9 cellular contexts compared by ENCODE assay signal in genomic region chr22:30308518-30309230, GRCh38. TPM values are rescaled to one million over a fixed set of nuclear protein-coding genes. Genes with fewer than 3 reads are reported as not detected.
DNase-seq lines count a peak whose midpoint lies in the region; ATAC-seq and TF ChIP-seq lines count a peak whose summit lies in the region.
"Had no signal": no experiment of that assay in that cellular context is flagged by ENCODE, and none has a peak within 500 bp of the region (broad histone marks: within the 10 kb centered on the region; RNA-seq: fewer than 3 reads in every experiment).

No MANE protein-coding gene starts in this region.

- H3K27ac Mint-ChIP-seq in activated T-helper 1 cell treated with anti-CD3 and anti-CD28 coated beads, Interleukin-12 subunit alpha, Interleukin-12 subunit beta, Interleukin-2, Interleukin-4 antibody, amounts not matched to agents 30 ng/mL and 10 ng/mL and 1 ng/mL, durations not matched to agents 14 hours and 24 hours and 36 hours = peak overlapping the region; percentile 70
- H3K27ac Mint-ChIP-seq in naive thymus-derived CD8-positive, alpha-beta T cell = peak overlapping the region; percentile 94 to 100 (median 98)

- ATAC-seq in HG02571 (IDR thresholded peaks at IDR 0.05; ENCODE audit: unreplicated experiment) (peak; percentile 44), HG03280 (IDR thresholded peaks at IDR 0.05; ENCODE audit: unreplicated experiment) (no peak), GM21447 (IDR thresholded peaks at IDR 0.05; ENCODE audit: unreplicated experiment) (no peak), HG02623 (IDR thresholded peaks at IDR 0.05; ENCODE audit: unreplicated experiment) (no peak)
- ATAC-seq in naive thymus-derived CD8-positive, alpha-beta T cell = no peak

- intact Hi-C loops in activated T-helper 1 cell treated with anti-CD3 and anti-CD28 coated beads, Interleukin-12 subunit alpha, Interleukin-12 subunit beta, Interleukin-2, Interleukin-4 antibody, amounts not matched to agents 30 ng/mL and 10 ng/mL and 1 ng/mL, durations not matched to agents 14 hours and 24 hours and 36 hours (cut with micrococcal nuclease) = loop anchor here (5.0 kb wide), 1 partner anchor 79 kb away; the partner anchor contains the start of gene RNF215

- POLR2A ChIA-PET in naive thymus-derived CD8-positive, alpha-beta T cell (lab: Charles Lee) = interaction anchor here (0.6 to 14.6 kb wide), 9 partner anchors 13 to 93 kb away, joined by 3 to 424 read pairs (median 5); partner anchors contain the start of genes CASTOR1, CCDC157, SEC14L2 and SF3A1

- H3K36me3 Mint-ChIP-seq in activated T-helper 1 cell treated with anti-CD3 and anti-CD28 coated beads, Interleukin-12 subunit alpha, Interleukin-12 subunit beta, Interleukin-2, Interleukin-4 antibody, amounts not matched to agents 30 ng/mL and 10 ng/mL and 1 ng/mL, durations not matched to agents 14 hours and 24 hours and 36 hours (ENCODE audit: low read depth) = peaks cover 11% of the 10 kb centered on the region
- peaks cover 0 to 5% (median 2%) of the 10 kb centered on the region in 3 donors for H3K36me3 Mint-ChIP-seq in naive thymus-derived CD8-positive, alpha-beta T cell

- peak overlapping the region; percentile 3 for H3K4me3 Mint-ChIP-seq in activated T-helper 1 cell treated with anti-CD3 and anti-CD28 coated beads, Interleukin-12 subunit alpha, Interleukin-12 subunit beta, Interleukin-2, Interleukin-4 antibody, amounts not matched to agents 30 ng/mL and 10 ng/mL and 1 ng/mL, durations not matched to agents 14 hours and 24 hours and 36 hours
- H3K4me3 Mint-ChIP-seq in naive thymus-derived CD8-positive, alpha-beta T cell = peak overlapping the region; percentile 29 to 86 (median 76)

- TF ChIP-seq POLR2A in erythroblast (IDR thresholded peaks at IDR 0.05; ENCODE audit: low read length) = no peak

- H3K9me3 Mint-ChIP-seq in activated T-helper 1 cell treated with anti-CD3 and anti-CD28 coated beads, Interleukin-12 subunit alpha, Interleukin-12 subunit beta, Interleukin-2, Interleukin-4 antibody, amounts not matched to agents 30 ng/mL and 10 ng/mL and 1 ng/mL, durations not matched to agents 14 hours and 24 hours and 36 hours = no peaks in the 10 kb centered on the region
- no peaks in the 10 kb centered on the region for H3K9me3 Mint-ChIP-seq in naive thymus-derived CD8-positive, alpha-beta T cell

- H3K27me3 Mint-ChIP-seq in activated T-helper 1 cell treated with anti-CD3 and anti-CD28 coated beads, Interleukin-12 subunit alpha, Interleukin-12 subunit beta, Interleukin-2, Interleukin-4 antibody, amounts not matched to agents 30 ng/mL and 10 ng/mL and 1 ng/mL, durations not matched to agents 14 hours and 24 hours and 36 hours (ENCODE audit: insufficient read depth) = no peaks in the 10 kb centered on the region
- no peaks in the 10 kb centered on the region for H3K27me3 Mint-ChIP-seq in naive thymus-derived CD8-positive, alpha-beta T cell

- peak; percentile 79 for DNase-seq in Daoy (ENCODE audit: low read depth)
- no peak for DNase-seq in activated T-helper 1 cell treated with anti-CD3 and anti-CD28 coated beads, Interleukin-12 subunit alpha, Interleukin-12 subunit beta, Interleukin-2, Interleukin-4 antibody, amounts not matched to agents 30 ng/mL and 10 ng/mL and 1 ng/mL, durations not matched to agents 14 hours and 24 hours and 36 hours (ENCODE audit: low spot score)
- DNase-seq in naive thymus-derived CD8-positive, alpha-beta T cell = peak in 1 of 10 donors; percentile 14
- no peak for DNase-seq in erythroblast (lab: John Stamatoyannopoulos, UW)
- DNase-seq: NCI-H2081 had no signal

- peaks cover 90% of the 10 kb centered on the region for H3K4me1 Mint-ChIP-seq in activated T-helper 1 cell treated with anti-CD3 and anti-CD28 coated beads, Interleukin-12 subunit alpha, Interleukin-12 subunit beta, Interleukin-2, Interleukin-4 antibody, amounts not matched to agents 30 ng/mL and 10 ng/mL and 1 ng/mL, durations not matched to agents 14 hours and 24 hours and 36 hours (ENCODE audit: low read depth)
- peaks cover 68 to 97% (median 96%) of the 10 kb centered on the region in 4 donors for H3K4me1 Mint-ChIP-seq in naive thymus-derived CD8-positive, alpha-beta T cell

RNA-seq across cellular contexts. Expression of gene TBC1D10A, which starts 18.1 kb away (rescaled TPM):
- total RNA-seq in Daoy (2014; rRNA removed; shearing (Covaris generic)) = 20.8 and 35.5 TPM in 2 replicates
- total RNA-seq in activated T-helper 1 cell treated with anti-CD3 and anti-CD28 coated beads, Interleukin-12 subunit alpha, Interleukin-12 subunit beta, Interleukin-2, Interleukin-4 antibody, amounts not matched to agents 30 ng/mL and 10 ng/mL and 1 ng/mL, durations not matched to agents 14 hours and 24 hours and 36 hours = 17.3 and 24.9 TPM in 2 replicates
- total RNA-seq in naive thymus-derived CD8-positive, alpha-beta T cell = 10 to 100 TPM; 66.7 to 67.7 TPM
- polyA plus RNA-seq in naive thymus-derived CD8-positive, alpha-beta T cell = 10 to 100 TPM; 56.7 to 83.4 (median 62.0) TPM

RNA-seq across cellular contexts. Expression of gene CASTOR1, which starts 19.4 kb away (rescaled TPM):
- total RNA-seq in Daoy (2014; rRNA removed; shearing (Covaris generic)) = 5.9 and 10.3 TPM in 2 replicates
- 5.6 and 8.8 TPM in 2 replicates for total RNA-seq in activated T-helper 1 cell treated with anti-CD3 and anti-CD28 coated beads, Interleukin-12 subunit alpha, Interleukin-12 subunit beta, Interleukin-2, Interleukin-4 antibody, amounts not matched to agents 30 ng/mL and 10 ng/mL and 1 ng/mL, durations not matched to agents 14 hours and 24 hours and 36 hours
- total RNA-seq in naive thymus-derived CD8-positive, alpha-beta T cell = 10 to 100 TPM; 18.0 to 20.4 TPM
- 10 to 100 TPM; 16.9 to 33.5 (median 20.8) TPM for polyA plus RNA-seq in naive thymus-derived CD8-positive, alpha-beta T cell

RNA-seq across cellular contexts. Expression of gene OSM, which starts 42.0 kb away (rescaled TPM):
- total RNA-seq in Daoy (2014; rRNA removed; shearing (Covaris generic)) = 0.06 TPM in 1 of 2 replicates, not detected in the other
- total RNA-seq in activated T-helper 1 cell treated with anti-CD3 and anti-CD28 coated beads, Interleukin-12 subunit alpha, Interleukin-12 subunit beta, Interleukin-2, Interleukin-4 antibody, amounts not matched to agents 30 ng/mL and 10 ng/mL and 1 ng/mL, durations not matched to agents 14 hours and 24 hours and 36 hours = 76.7 and 78.3 TPM in 2 replicates
- total RNA-seq in naive thymus-derived CD8-positive, alpha-beta T cell = 1 to 10 TPM in 1 of 2 experiments, under 1 TPM in 1; 0.81 to 1.1 TPM
- 10 to 100 TPM in 1 of 3 donors, 1 to 10 TPM in 2; 4.4 to 11.6 (median 4.4) TPM for polyA plus RNA-seq in naive thymus-derived CD8-positive, alpha-beta T cell

RNA-seq across cellular contexts. Expression of gene SF3A1, which starts 48.0 kb away (rescaled TPM):
- total RNA-seq in Daoy (2014; rRNA removed; shearing (Covaris generic)) = 29.4 and 66.6 TPM in 2 replicates
- total RNA-seq in activated T-helper 1 cell treated with anti-CD3 and anti-CD28 coated beads, Interleukin-12 subunit alpha, Interleukin-12 subunit beta, Interleukin-2, Interleukin-4 antibody, amounts not matched to agents 30 ng/mL and 10 ng/mL and 1 ng/mL, durations not matched to agents 14 hours and 24 hours and 36 hours = 308 and 310 TPM in 2 replicates
- total RNA-seq in naive thymus-derived CD8-positive, alpha-beta T cell = 100 to 1,000 TPM; 313 to 314 TPM
- 100 to 1,000 TPM in 1 of 3 donors, 10 to 100 TPM in 2; 66.5 to 119 (median 99.8) TPM for polyA plus RNA-seq in naive thymus-derived CD8-positive, alpha-beta T cell

RNA-seq across cellular contexts. Expression of gene CCDC157, which starts 48.1 kb away (rescaled TPM):
- 1.5 and 2.7 TPM in 2 replicates for total RNA-seq in Daoy (2014; rRNA removed; shearing (Covaris generic))
- total RNA-seq in activated T-helper 1 cell treated with anti-CD3 and anti-CD28 coated beads, Interleukin-12 subunit alpha, Interleukin-12 subunit beta, Interleukin-2, Interleukin-4 antibody, amounts not matched to agents 30 ng/mL and 10 ng/mL and 1 ng/mL, durations not matched to agents 14 hours and 24 hours and 36 hours = 2.4 and 3.0 TPM in 2 replicates
- 1 to 10 TPM; 2.8 to 4.1 TPM for total RNA-seq in naive thymus-derived CD8-positive, alpha-beta T cell
- 1 to 10 TPM in 2 of 3 donors, under 1 TPM in 1; 0.66 to 2.5 (median 1.1) TPM for polyA plus RNA-seq in naive thymus-derived CD8-positive, alpha-beta T cell

Comparison
In these comparisons a context has a peak if more than half of its experiments do, and no peak if none do; other contexts are left out.
1. RNA of gene OSM, which starts 42.0 kb away (total RNA-seq): 76.7 to 78.3 TPM in activated T-helper 1 cell treated with anti-CD3 and anti-CD28 coated beads, Interleukin-12 subunit alpha, Interleukin-12 subunit beta, Interleukin-2, Interleukin-4 antibody, amounts not matched to agents 30 ng/mL and 10 ng/mL and 1 ng/mL, durations not matched to agents 14 hours and 24 hours and 36 hours; 0.81 to 1.1 TPM in naive thymus-derived CD8-positive, alpha-beta T cell and 0.06 TPM in Daoy; every median in the first group is over 10 times any median in the second.